19 cellular contexts compared by ENCODE assay signal in genomic region chr15:75027551-75027950, GRCh38.
"Had no signal": no experiment of that assay in that cellular context is flagged by ENCODE, and none has a peak within 500 bp of the region (broad histone marks: within the 10 kb centered on the region; RNA-seq: fewer than 3 reads in every experiment).

No MANE protein-coding gene starts in this region.

- H3K4me3 Mint-ChIP-seq: activated CD4-positive, alpha-beta memory T cell treated with anti-CD3 and anti-CD28 coated beads for 36 hours; activated naive CD4-positive, alpha-beta T cell treated with anti-CD3 and anti-CD28 coated beads for 36 hours; effector memory CD8-positive, alpha-beta T cell; stimulated activated naive CD8-positive, alpha-beta T cell treated with anti-CD3 and anti-CD28 coated beads, Interleukin-15, Interleukin-2, amounts not matched to agents 100 ng/mL and 50 ng/mL, for 24 hours; T-helper 1 cell treated with Interleukin-12 subunit alpha and Interleukin-12 subunit beta and Interleukin-4 antibody, amounts not matched to agents 30 μg/mL and 1 μg/mL, for 36 hours had no signal

- H3K27me3 Mint-ChIP-seq: activated CD4-positive, alpha-beta memory T cell treated with anti-CD3 and anti-CD28 coated beads for 36 hours; effector memory CD8-positive, alpha-beta T cell; naive thymus-derived CD4-positive, alpha-beta T cell; stimulated activated naive CD8-positive, alpha-beta T cell treated with anti-CD3 and anti-CD28 coated beads, Interleukin-15, Interleukin-2, amounts not matched to agents 100 ng/mL and 50 ng/mL, for 24 hours had no signal

- H3K27ac Mint-ChIP-seq: activated CD4-positive, alpha-beta memory T cell treated with anti-CD3 and anti-CD28 coated beads for 36 hours; activated naive CD4-positive, alpha-beta T cell treated with anti-CD3 and anti-CD28 coated beads for 36 hours; stimulated activated naive CD8-positive, alpha-beta T cell treated with anti-CD3 and anti-CD28 coated beads, Interleukin-15, Interleukin-2, amounts not matched to agents 100 ng/mL and 50 ng/mL, for 24 hours; T-helper 1 cell treated with Interleukin-12 subunit alpha and Interleukin-12 subunit beta and Interleukin-4 antibody, amounts not matched to agents 30 μg/mL and 1 μg/mL, for 36 hours had no signal

- H3K4me2 ChIP-seq: hepatocyte had no signal

- H3K36me3 ChIP-seq: ovary, upper lobe of right lung had no signal

- H3K27ac ChIP-seq: epithelial cell of prostate, hepatocyte, ovary, psoas muscle, testis, upper lobe of right lung had no signal

- H3K9me3 ChIP-seq: ovary, psoas muscle, testis, upper lobe of right lung had no signal

- H3K27me3 ChIP-seq: hepatocyte, ovary, testis, upper lobe of right lung had no signal

- H3K9me3 Mint-ChIP-seq: activated CD4-positive, alpha-beta memory T cell treated with anti-CD3 and anti-CD28 coated beads for 36 hours; activated naive CD4-positive, alpha-beta T cell treated with anti-CD3 and anti-CD28 coated beads for 36 hours; effector memory CD8-positive, alpha-beta T cell; naive thymus-derived CD4-positive, alpha-beta T cell; stimulated activated naive CD8-positive, alpha-beta T cell treated with anti-CD3 and anti-CD28 coated beads, Interleukin-15, Interleukin-2, amounts not matched to agents 100 ng/mL and 50 ng/mL, for 24 hours; T-helper 1 cell treated with Interleukin-12 subunit alpha and Interleukin-12 subunit beta and Interleukin-4 antibody, amounts not matched to agents 30 μg/mL and 1 μg/mL, for 36 hours had no signal

- ATAC-seq: effector memory CD8-positive, alpha-beta T cell; left cardiac atrium; naive thymus-derived CD4-positive, alpha-beta T cell; psoas muscle; right cardiac atrium; upper lobe of right lung had no signal

- DNase-seq: activated CD4-positive, alpha-beta memory T cell treated with anti-CD3 and anti-CD28 coated beads for 36 hours; activated CD4-positive, CD25-positive, alpha-beta regulatory T cell treated with anti-CD3 and anti-CD28 coated beads, Interleukin-2, amount 50 U/mL, for 72 hours; activated naive CD4-positive, alpha-beta T cell treated with anti-CD3 and anti-CD28 coated beads for 36 hours; activated T-cell treated with anti-CD3 and anti-CD28 coated beads, Interleukin-2, amount 50 U/mL, for 1 hour; effector memory CD8-positive, alpha-beta T cell; foreskin fibroblast; left cardiac atrium; mesendoderm; naive thymus-derived CD4-positive, alpha-beta T cell; ovary; psoas muscle; stimulated activated CD4-positive, alpha-beta T cell treated with anti-CD3 and anti-CD28 coated beads, Interleukin-2, amount 100 ng/mL, for 24 hours; testis; upper lobe of right lung had no signal

- H3K4me3 ChIP-seq: hepatocyte, ovary, psoas muscle, testis, upper lobe of right lung had no signal
